ENCODE assay signal across 22 cellular contexts in the genomic region with DNA sequence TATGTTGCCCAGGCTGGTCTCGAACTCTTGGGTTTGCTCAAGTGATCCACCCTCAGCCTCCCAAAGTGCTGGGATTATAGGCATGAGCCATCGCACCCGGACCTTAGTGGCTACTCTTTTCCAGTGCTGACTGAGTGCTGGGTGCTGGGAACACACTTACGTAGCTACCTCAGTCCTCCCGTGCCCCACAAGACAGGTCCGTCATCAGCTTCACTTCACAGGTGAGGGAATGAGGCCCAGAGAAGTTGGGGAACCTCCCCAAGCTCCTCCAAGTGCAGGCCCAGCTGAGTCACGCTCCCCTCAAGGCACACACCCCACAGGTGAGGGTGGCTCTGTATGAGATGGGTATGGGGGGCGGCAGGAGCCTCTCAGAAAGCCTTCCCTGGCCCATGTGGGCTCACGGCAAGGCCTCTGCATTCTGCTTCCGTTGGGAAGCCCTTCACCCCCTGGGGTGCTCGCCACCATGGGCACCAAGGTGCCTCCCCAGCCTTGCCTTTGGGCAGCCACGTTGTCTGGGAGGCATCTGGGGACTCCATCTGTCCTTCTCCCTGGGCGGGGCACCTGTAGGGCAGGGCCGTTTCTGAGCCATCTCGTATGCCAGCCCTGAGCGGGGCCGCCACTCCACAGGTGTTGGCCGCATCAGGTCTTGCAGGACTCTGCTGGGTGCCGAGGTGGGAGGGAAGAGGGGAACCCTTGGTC. TPM values are rescaled to one million over a fixed set of nuclear protein-coding genes. Genes with fewer than 3 reads are reported as not detected.
DNase-seq lines count a peak whose midpoint lies in the region; ATAC-seq and TF ChIP-seq lines count a peak whose summit lies in the region.
"Had no signal": no experiment of that assay in that cellular context is flagged by ENCODE, and none has a peak within 500 bp of the region (broad histone marks: within the 10 kb centered on the region; RNA-seq: fewer than 3 reads in every experiment).

No MANE protein-coding gene starts in this region.

- H3K79me1 ChIP-seq in IMR-90 (ENCODE audit: low read depth in 1 of 2, low read length in 2 of 2): no peaks in the 10 kb centered on the region

- BruUV-seq in IMR-90 (replicated peaks; lab: Mats Ljungman, UMichigan): no TSS peak

- no peak overlapping the region for H3K4ac ChIP-seq in IMR-90 (ENCODE audit: low read depth, low read length)

- POLR2A ChIA-PET in IMR-90 (lab: Charles Lee; ENCODE audit: unreplicated experiment): interaction anchor here (0.5 kb wide), 1 partner anchor 30 kb away, joined by 4 read pairs; no protein-coding TSS in a partner anchor

- no peak overlapping the region for H3K18ac ChIP-seq in IMR-90 (ENCODE audit: low read depth, low read length)

- H2AFZ ChIP-seq in IMR-90 (replicated peaks; ENCODE audit: low read length, poor library complexity): peak overlapping the region; percentile 44

- H3K36me3 ChIP-seq in IMR-90 (ENCODE audit: control insufficient read depth, insufficient read depth, low read length) (peaks cover 31% of the 10 kb centered on the region), sigmoid colon (peaks cover 4 to 30% (median 13%) of the 10 kb centered on the region in 4 donors), adrenal gland (replicated peaks in 1 of 2) (peaks cover 0 to 23% of the 10 kb centered on the region in 2 donors)
- H3K36me3 ChIP-seq: MG63 had no signal

- H3K27me3 ChIP-seq in IMR-90 (ENCODE audit: control insufficient read depth, insufficient read depth, low read length) (no peaks in the 10 kb centered on the region), sigmoid colon (no peaks in the 10 kb centered on the region), adrenal gland (no peaks in the 10 kb centered on the region)
- H3K27me3 ChIP-seq: MG63, SJSA1 had no signal

- no peak overlapping the region for H3K23ac ChIP-seq in IMR-90 (ENCODE audit: low read depth, low read length)

- H3K27ac ChIP-seq in IMR-90 (ENCODE audit: insufficient read depth, low read length): no peak overlapping the region
- H3K27ac ChIP-seq in sigmoid colon: no peak overlapping the region
- no peak overlapping the region for H3K27ac ChIP-seq in adrenal gland
- H3K27ac ChIP-seq: SJSA1 had no signal

- dilution Hi-C loops in IMR-90 (cut with HindIII; ENCODE audit: low sequenced_read_pairs, unreplicated experiment): no loop called here

- no peak overlapping the region for H2BK20ac ChIP-seq in IMR-90 (ENCODE audit: low read depth, low read length)

- WGBS in IMR-90 (ENCODE audit: extremely low coverage in 2 of 2, insufficient read length in 1 of 2), 2 experiments: 82% methylated on average over 10 of the region's 19 CpGs; no CpG with 5 or more reads in 1 of the 2 experiments
- 96 to 97% methylated on average over 19 of the region's 19 CpGs for WGBS in sigmoid colon, 2 donors
- 95 to 97% (median 96%) methylated on average over 16 to 19 of the region's 19 CpGs for WGBS in adrenal gland, 4 donors

- in situ Hi-C loops in IMR-90 (cut with MboI; ENCODE audit: low sequenced_read_pairs): no loop called here

- no peak overlapping the region for H4K5ac ChIP-seq in IMR-90 (ENCODE audit: low read depth, low read length)

- no peak overlapping the region for H4K8ac ChIP-seq in IMR-90 (ENCODE audit: low read depth in 2 of 2, low read length in 2 of 2)

- no peak for TF ChIP-seq EP300 in sigmoid colon (IDR thresholded peaks at IDR 0.05)

- no peak overlapping the region for H3K14ac ChIP-seq in IMR-90 (replicated peaks; ENCODE audit: low read depth, low read length)

- CTCF ChIA-PET in IMR-90 (lab: Yijun Ruan, JAX): no interaction called here

- no peak overlapping the region for H2BK5ac ChIP-seq in IMR-90 (ENCODE audit: low read depth, low read length, poor library complexity, severe bottlenecking)

- H3K9me3 ChIP-seq in IMR-90 (ENCODE audit: control insufficient read depth, insufficient read depth, low read length): no peaks in the 10 kb centered on the region
- H3K9me3 ChIP-seq in sigmoid colon: no peaks in the 10 kb centered on the region
- no peaks in the 10 kb centered on the region for H3K9me3 ChIP-seq in adrenal gland (replicated peaks in 1 of 3)
- H3K9me3 ChIP-seq: MG63, SJSA1 had no signal

- H2AK5ac ChIP-seq in IMR-90 (ENCODE audit: low read depth, low read length): no peak overlapping the region

- H3K56ac ChIP-seq in IMR-90 (ENCODE audit: extremely low read depth, insufficient read depth, low read length): no peak overlapping the region

- TF ChIP-seq POLR2A in IMR-90 (IDR thresholded peaks at IDR 0.05; ENCODE audit: low read depth, low read length) (no peak), sigmoid colon (IDR thresholded peaks at IDR 0.05) (no peak), adrenal gland (IDR thresholded peaks at IDR 0.05) (no peak)

- DNase-seq in activated effector memory CD4-positive, alpha-beta T cell treated with anti-CD3 and anti-CD28 coated beads, Interleukin-2, amount 50 U/mL, for 16 hours: peak; percentile 56
- no peak for DNase-seq in activated effector memory CD4-positive, alpha-beta T cell treated with Interleukin-2 at 50 U/mL for 16 hours
- DNase-seq in IMR-90 (no peak), left colon (no peak), sigmoid colon (peak; percentile 47), adrenal gland (no peak)
- DNase-seq: Calu3; GF-D8; KG1; MG63; NCI-H1105 treated with DMSO at 0.1 percent for 48 hours; NCI-H146; NCI-H1930; NCI-H2107; NCI-H446; NCI-H774; NK-92 treated with Interleukin-12 subunit alpha and Interleukin-12 subunit beta, amount 100 ng/mL, for 24 hours; PC-3 had no signal

- H3K9me1 ChIP-seq in IMR-90 (ENCODE audit: insufficient read depth, low read length): 0 out of 2 replicates have a peak, but pooled peaks cover 4% of the 10 kb centered on the region

- no peak overlapping the region for H2BK15ac ChIP-seq in IMR-90 (ENCODE audit: low read depth, low read length)

- H4K20me1 ChIP-seq in IMR-90 (ENCODE audit: insufficient read depth, low read length): no peaks in the 10 kb centered on the region

- H2AK9ac ChIP-seq in IMR-90 (replicated peaks; ENCODE audit: low read depth, low read length, poor library complexity): no peak overlapping the region

- TF ChIP-seq RAD21 in IMR-90 (IDR thresholded peaks at IDR 0.05; ENCODE audit: low read length): no peak

- no peak overlapping the region for H2BK120ac ChIP-seq in IMR-90 (ENCODE audit: low read depth, low read length)

- no peak for TF ChIP-seq CTCF in IMR-90 (conservative IDR thresholded peaks at IDR 0.05; ENCODE audit: low read depth, low read length)
- TF ChIP-seq CTCF in sigmoid colon (IDR thresholded peaks at IDR 0.05): no peak
- no peak for TF ChIP-seq CTCF in adrenal gland (IDR thresholded peaks at IDR 0.05)

- intact Hi-C loops in IMR-90 (cut with micrococcal nuclease) (no loop called here), left colon (cut with DNase I, micrococcal nuclease) (no loop called here), sigmoid colon (cut with DNase I) (no loop called here), adrenal gland (cut with DNase I) (no loop called here)

- H3K4me1 ChIP-seq in IMR-90 (ENCODE audit: control insufficient read depth, insufficient read depth, low read length) (no peaks in the 10 kb centered on the region), sigmoid colon (no peaks in the 10 kb centered on the region), adrenal gland (replicated peaks in 1 of 2) (no peaks in the 10 kb centered on the region)
- H3K4me1 ChIP-seq: SJSA1 had no signal

- no peak overlapping the region for H4K91ac ChIP-seq in IMR-90 (ENCODE audit: insufficient read depth, low read depth, low read length)

- no peak for ATAC-seq in IMR-90 (ENCODE audit: low read depth)
- peak; percentile 11 for ATAC-seq in left colon
- no peak for ATAC-seq in HG03108 (IDR thresholded peaks at IDR 0.05; ENCODE audit: unreplicated experiment)
- no peak for ATAC-seq in HG03280 (IDR thresholded peaks at IDR 0.05; ENCODE audit: unreplicated experiment)
- ATAC-seq: HCT116, PC-3 had no signal

- no peak overlapping the region for H3K4me2 ChIP-seq in IMR-90 (ENCODE audit: low read depth, low read length)

- no peak overlapping the region for H3K9ac ChIP-seq in IMR-90 (ENCODE audit: low read depth, low read length)

- H3K4me3 ChIP-seq in IMR-90 (ENCODE audit: insufficient read depth, low read depth, low read length) (no peak overlapping the region), sigmoid colon (no peak overlapping the region), adrenal gland (no peak overlapping the region)
- H3K4me3 ChIP-seq: MG63, SJSA1 had no signal

TF ChIP-seq in IMR-90, 13 proteins besides CTCF, POLR2A, EP300 and RAD21:
- no peak for TF ChIP-seq CHD1 (IDR thresholded peaks at IDR 0.05; ENCODE audit: low read depth, low read length)

RNA-seq across cellular contexts. Expression of a gene that starts 28.4 kb away (rescaled TPM):
- total RNA-seq in IMR-90 (2012; rRNA removed) (0.56 and 0.72 TPM in 2 replicates), left colon (1 to 10 TPM; 2.6 to 3.0 TPM), sigmoid colon (1 to 10 TPM; 2.3 to 9.6 (median 5.6) TPM), adrenal gland (10 to 100 TPM in 4 of 8 donors, 1 to 10 TPM in 4; 1.4 to 42.7 (median 9.9) TPM)
- polyA plus RNA-seq in IMR-90 (2012; rRNA removed) (0.90 and 1.6 TPM in 2 replicates), sigmoid colon (1 to 10 TPM; 1.4 to 3.8 (median 1.8) TPM), adrenal gland (10 to 100 TPM in 2 of 3 donors, 1 to 10 TPM in 1; 6.7 to 39.0 (median 13.2) TPM)
- 0.76 and 1.1 TPM in 2 replicates for polyA plus RNA-seq in IMR-90 (2012; cell fraction: cytosol; rRNA removed)
- 0.25 and 0.38 TPM in 2 replicates for polyA plus RNA-seq in IMR-90 (2012; cell fraction: nucleus; rRNA removed; ENCODE audit: low replicate concordance)
- total RNA-seq: Calu3, PC-3, SJSA1 had no signal

Comparison
In these comparisons a context has a peak if more than half of its experiments do, and no peak if none do; other contexts are left out.
1. DNase-seq: peak in activated effector memory CD4-positive, alpha-beta T cell treated with anti-CD3 and anti-CD28 coated beads, Interleukin-2, amount 50 U/mL, for 16 hours (single experiment) and sigmoid colon (single experiment); none in activated effector memory CD4-positive, alpha-beta T cell treated with Interleukin-2 at 50 U/mL for 16 hours (single experiment), IMR-90 (single experiment), left colon (0 of 2) and adrenal gland (0 of 7).